ENCODE assay signal across 8 cellular contexts in genomic region chr6:125956506-125957390, GRCh38. TPM values are rescaled to one million over a fixed set of nuclear protein-coding genes. Genes with fewer than 3 reads are reported as not detected.
DNase-seq lines count a peak whose midpoint lies in the region; ATAC-seq and TF ChIP-seq lines count a peak whose summit lies in the region.

Gene HINT3, plus strand, starts transcription at chr6:125956770. Its CDS starts 208 bp downstream, at chr6:125956978.

- peak within 1 kb of the TSS; percentile 74 for H3K27ac Mint-ChIP-seq in T-helper 2 cell treated with Interferon-gamma antibody and Interleukin-4, amounts not matched to agents 5 μg/mL and 100 μg/mL, for 36 hours

- WGBS in right cardiac atrium, result under 1% methylated on average over 82 of the region's 82 CpGs

- H3K9me3 ChIP-seq in ascending aorta, result no peaks in the 10 kb centered on the region
- no peaks in the 10 kb centered on the region for H3K9me3 ChIP-seq in right cardiac atrium (ENCODE audit: control insufficient read depth, low read length)
- H3K9me3 ChIP-seq in uterus, result no peaks in the 10 kb centered on the region

- H3K4me3 ChIP-seq in ascending aorta (peak within 1 kb of the TSS; percentile 87 to 91), right cardiac atrium (ENCODE audit: low read length) (peak within 1 kb of the TSS; percentile 60), uterus (peak within 1 kb of the TSS; percentile 76 to 95)

- peak; percentile 54 to 77 for TF ChIP-seq POLR2A in uterus (IDR thresholded peaks at IDR 0.05)

- ATAC-seq in GM18502 (IDR thresholded peaks at IDR 0.05; ENCODE audit: poor library complexity, unreplicated experiment), result peak; percentile 92
- peak; percentile 94 for ATAC-seq in HG02970 (IDR thresholded peaks at IDR 0.05; ENCODE audit: low FRiP score, unreplicated experiment)
- peak; percentile 97 for ATAC-seq in right cardiac atrium

- H3K27ac ChIP-seq in ascending aorta (peak within 1 kb of the TSS; percentile 79 to 93), right cardiac atrium (ENCODE audit: low read length) (peak within 1 kb of the TSS; percentile 74), uterus (peak within 1 kb of the TSS; percentile 91 to 95)

- H3K27me3 ChIP-seq in ascending aorta, result no peaks in the 10 kb centered on the region
- no peaks in the 10 kb centered on the region for H3K27me3 ChIP-seq in right cardiac atrium (ENCODE audit: control insufficient read depth, insufficient read depth)
- no peaks in the 10 kb centered on the region for H3K27me3 ChIP-seq in uterus

- no peaks in the 10 kb centered on the region for H3K36me3 Mint-ChIP-seq in T-helper 2 cell treated with Interferon-gamma antibody and Interleukin-4, amounts not matched to agents 5 μg/mL and 100 μg/mL, for 36 hours (ENCODE audit: low read depth)

- no peaks in the 10 kb centered on the region for H3K4me1 Mint-ChIP-seq in T-helper 2 cell treated with Interferon-gamma antibody and Interleukin-4, amounts not matched to agents 5 μg/mL and 100 μg/mL, for 36 hours (ENCODE audit: low read depth)

- H3K36me3 ChIP-seq in ascending aorta, result no peaks in the 10 kb centered on the region
- no peaks in the 10 kb centered on the region for H3K36me3 ChIP-seq in uterus

- TF ChIP-seq CTCF in ascending aorta (IDR thresholded peaks at IDR 0.05) (peak; percentile 96 to 99 (median 99)), uterus (IDR thresholded peaks at IDR 0.05) (peak; percentile 95 to 99 (median 98))

- intact Hi-C loops in ascending aorta (cut with DNase I) (loop anchor here (1.0 to 10.0 kb wide), 4 partner anchors 37 to 646 kb away; no protein-coding TSS in a partner anchor), right cardiac atrium (cut with DNase I) (loop anchor here (5.0 to 10.0 kb wide), 5 partner anchors 52 to 174 kb away; partner anchors contain the start of gene NCOA7 (in 1 of the 4)), uterus (cut with DNase I; ENCODE audit: low total_unique reads) (no loop called here)

- peak; percentile 56 for DNase-seq in NCI-H187 treated with DMSO at 0.1 percent for 48 hours (lab: John Stamatoyannopoulos, UW)
- DNase-seq in T-helper 2 cell treated with Interferon-gamma antibody and Interleukin-4, amounts not matched to agents 5 μg/mL and 100 μg/mL, for 36 hours (ENCODE audit: low spot score), result peak; percentile 98
- peak; percentile 91 to 98 for DNase-seq in ascending aorta (ENCODE audit: low spot score in 2 of 2)
- DNase-seq in right cardiac atrium, result peak; percentile 99 to 100 (median 99)
- peak; percentile 93 for DNase-seq in pulmonary artery endothelial cell (ENCODE audit: low read depth, low spot score)
- peak; percentile 96 to 97 for DNase-seq in uterus

- H3K9me3 Mint-ChIP-seq in T-helper 2 cell treated with Interferon-gamma antibody and Interleukin-4, amounts not matched to agents 5 μg/mL and 100 μg/mL, for 36 hours, result no peaks in the 10 kb centered on the region

- H3K4me1 ChIP-seq in ascending aorta (peaks cover 0 to 10% of the 10 kb centered on the region in 2 donors), right cardiac atrium (ENCODE audit: control insufficient read depth, insufficient read depth, low read length) (peaks cover 2% of the 10 kb centered on the region), uterus (no peaks in the 10 kb centered on the region)

- no peaks in the 10 kb centered on the region for H3K27me3 Mint-ChIP-seq in T-helper 2 cell treated with Interferon-gamma antibody and Interleukin-4, amounts not matched to agents 5 μg/mL and 100 μg/mL, for 36 hours (ENCODE audit: low read depth)

- no peak within 1 kb of the TSS for H3K4me3 Mint-ChIP-seq in T-helper 2 cell treated with Interferon-gamma antibody and Interleukin-4, amounts not matched to agents 5 μg/mL and 100 μg/mL, for 36 hours

RNA-seq across cellular contexts. Expression of gene HINT3, which starts in this region (rescaled TPM):
- 5.2 TPM for total RNA-seq in ascending aorta
- 10 to 100 TPM; 27.4 to 31.0 (median 28.3) TPM for total RNA-seq in right cardiac atrium
- 13.0 TPM for polyA plus RNA-seq in right cardiac atrium
- 13.7 and 16.5 TPM in 2 replicates for total RNA-seq in pulmonary artery endothelial cell
- 10 to 100 TPM; 13.1 to 49.3 (median 23.1) TPM for total RNA-seq in uterus

Comparison
In these comparisons a context has a peak if more than half of its experiments do, and no peak if none do; other contexts are left out.
1. Peak in every context shown above with its lines: DNase-seq, ATAC-seq, H3K4me3 ChIP-seq and H3K27ac ChIP-seq.